In the genomic region with DNA sequence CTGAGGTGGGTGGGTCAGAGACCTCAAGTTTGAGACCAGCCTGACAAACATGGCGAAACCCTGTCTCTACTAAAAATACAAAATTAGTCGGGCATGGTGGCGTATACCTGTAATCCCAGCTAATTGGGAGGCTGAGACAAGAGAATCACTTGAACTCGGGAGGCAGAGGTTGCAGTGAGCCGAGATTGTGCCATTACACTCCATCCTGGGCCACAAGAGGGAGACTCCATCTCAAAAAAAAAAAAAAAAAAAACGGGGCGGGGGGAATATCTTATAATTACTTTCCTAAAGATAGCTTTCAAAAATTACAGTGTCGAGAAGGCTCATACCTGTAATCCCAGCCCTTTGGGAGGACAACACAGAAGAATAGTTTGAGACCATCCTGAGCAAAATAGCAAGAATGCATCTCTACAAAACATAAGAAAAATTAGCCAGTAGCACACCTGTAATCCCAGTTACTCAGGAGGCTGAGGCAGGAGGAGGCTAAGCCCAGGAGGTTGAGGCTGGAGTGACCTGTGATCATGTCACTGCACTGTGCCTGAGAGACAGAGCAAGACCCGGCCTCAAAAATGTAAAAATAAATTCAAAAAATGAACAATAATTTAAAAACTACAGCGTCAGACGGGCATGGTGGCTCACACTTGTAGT, we compare ENCODE assay signal across 15 cellular contexts. TPM values are rescaled to one million over a fixed set of nuclear protein-coding genes. Genes with fewer than 3 reads are reported as not detected.
A peak's percentile ranks its signal among the peaks of the same experiment; 100 is the strongest.
DNase-seq lines count a peak whose midpoint lies in the region; ATAC-seq and TF ChIP-seq lines count a peak whose summit lies in the region.
"Had no signal": no experiment of that assay in that cellular context is flagged by ENCODE, and none has a peak within 500 bp of the region (broad histone marks: within the 10 kb centered on the region; RNA-seq: fewer than 3 reads in every experiment).

No MANE protein-coding gene starts in this region.

- H3K4me3 Mint-ChIP-seq in activated CD8-positive, alpha-beta T cell treated with anti-CD3 and anti-CD28 coated beads for 36 hours, result no peak overlapping the region
- no peak overlapping the region for H3K4me3 Mint-ChIP-seq in activated CD8-positive, alpha-beta T cell treated with anti-CD3 and anti-CD28 coated beads, Interleukin-2, amount 10 ng/mL, durations not matched to agents 7 days and 5 days
- no peak overlapping the region for H3K4me3 Mint-ChIP-seq in WTC11
- H3K4me3 Mint-ChIP-seq: activated CD4-positive, alpha-beta T cell treated with anti-CD3 and anti-CD28 coated beads, Interleukin-2, amount 10 ng/mL, durations not matched to agents 7 days and 5 days; naive thymus-derived CD4-positive, alpha-beta T cell had no signal

- no peaks in the 10 kb centered on the region for H3K27me3 Mint-ChIP-seq in activated CD8-positive, alpha-beta T cell treated with anti-CD3 and anti-CD28 coated beads for 36 hours
- H3K27me3 Mint-ChIP-seq in activated CD8-positive, alpha-beta T cell treated with anti-CD3 and anti-CD28 coated beads, Interleukin-2, amount 10 ng/mL, durations not matched to agents 7 days and 5 days (ENCODE audit: low read depth), result no peaks in the 10 kb centered on the region
- no peaks in the 10 kb centered on the region for H3K27me3 Mint-ChIP-seq in WTC11 (ENCODE audit: low read depth)
- H3K27me3 Mint-ChIP-seq: activated CD4-positive, alpha-beta T cell treated with anti-CD3 and anti-CD28 coated beads, Interleukin-2, amount 10 ng/mL, durations not matched to agents 7 days and 5 days; naive thymus-derived CD4-positive, alpha-beta T cell had no signal

- H3K9me3 ChIP-seq in stomach, result no peaks in the 10 kb centered on the region
- H3K9me3 ChIP-seq: thyroid gland had no signal

- H3K36me3 ChIP-seq in stomach, result no peaks in the 10 kb centered on the region
- H3K36me3 ChIP-seq: thyroid gland had no signal

- H3K4me3 ChIP-seq in retinal pigment epithelial cell (ENCODE audit: low read length), result no peak overlapping the region
- no peak overlapping the region for H3K4me3 ChIP-seq in stomach
- H3K4me3 ChIP-seq: thyroid gland had no signal

- POLR2A ChIA-PET in activated CD8-positive, alpha-beta T cell treated with anti-CD3 and anti-CD28 coated beads for 36 hours (lab: Charles Lee), result no interaction called here
- POLR2A ChIA-PET in activated CD8-positive, alpha-beta T cell treated with anti-CD3 and anti-CD28 coated beads, Interleukin-2, amount 10 ng/mL, durations not matched to agents 7 days and 5 days (lab: Charles Lee), result no interaction called here
- POLR2A ChIA-PET in WTC11 (lab: Charles Lee), result interaction anchor here (1.2 kb wide), 1 partner anchor 40 kb away, joined by 3 read pairs; no protein-coding TSS in a partner anchor

- TF ChIP-seq EP300 in stomach (IDR thresholded peaks at IDR 0.05), result no peak

- 79 to 95% (median 87%) methylated on average over 11 of the region's 11 CpGs for WGBS in stomach, 5 donors

- no peak for DNase-seq in activated CD8-positive, alpha-beta T cell treated with anti-CD3 and anti-CD28 coated beads for 36 hours
- no peak for DNase-seq in activated CD8-positive, alpha-beta T cell treated with anti-CD3 and anti-CD28 coated beads, Interleukin-2, amount 10 ng/mL, durations not matched to agents 7 days and 5 days
- DNase-seq in NAMALWA (ENCODE audit: low spot score), result peak; percentile 28
- peak; percentile 17 for DNase-seq in dermis blood vessel endothelial cell
- no peak for DNase-seq in retinal pigment epithelial cell (ENCODE audit: low read depth)
- DNase-seq in stomach, result no peak
- no peak for DNase-seq in NCI-H1417 treated with DMSO at 0.1 percent for 48 hours (lab: John Stamatoyannopoulos, UW)
- DNase-seq in WTC11 (ENCODE audit: low spot score), result no peak
- DNase-seq: activated CD4-positive, alpha-beta T cell treated with anti-CD3 and anti-CD28 coated beads, Interleukin-2, amount 10 ng/mL, durations not matched to agents 7 days and 5 days; activated gamma-delta T cell treated with Interleukin-2 at 50 U/mL for 16 hours; kidney glomerular epithelial cell; NCI-H774; thyroid gland had no signal

- no peak for ATAC-seq in activated CD8-positive, alpha-beta T cell treated with anti-CD3 and anti-CD28 coated beads for 36 hours
- ATAC-seq in activated CD8-positive, alpha-beta T cell treated with anti-CD3 and anti-CD28 coated beads, Interleukin-2, amount 10 ng/mL, durations not matched to agents 7 days and 5 days, result no peak
- ATAC-seq in WTC11, result no peak
- ATAC-seq: naive thymus-derived CD4-positive, alpha-beta T cell had no signal

- CTCF ChIA-PET in activated CD8-positive, alpha-beta T cell treated with anti-CD3 and anti-CD28 coated beads for 36 hours (lab: Charles Lee), result no interaction called here
- CTCF ChIA-PET in activated CD8-positive, alpha-beta T cell treated with anti-CD3 and anti-CD28 coated beads, Interleukin-2, amount 10 ng/mL, durations not matched to agents 7 days and 5 days (lab: Charles Lee), result interaction anchor here (0.6 to 0.7 kb wide), 3 partner anchors 15 to 141 kb away, joined by 3 read pairs; no protein-coding TSS in a partner anchor
- CTCF ChIA-PET in WTC11 (lab: Charles Lee), result interaction anchor here (0.6 to 2.0 kb wide), 17 partner anchors 14 to 1738 kb away, joined by 3 to 9 read pairs (median 3); a partner anchor contains a TSS

- no peak overlapping the region for H3K27ac Mint-ChIP-seq in activated CD8-positive, alpha-beta T cell treated with anti-CD3 and anti-CD28 coated beads for 36 hours
- no peak overlapping the region for H3K27ac Mint-ChIP-seq in activated CD8-positive, alpha-beta T cell treated with anti-CD3 and anti-CD28 coated beads, Interleukin-2, amount 10 ng/mL, durations not matched to agents 7 days and 5 days
- no peak overlapping the region for H3K27ac Mint-ChIP-seq in WTC11
- H3K27ac Mint-ChIP-seq: activated CD4-positive, alpha-beta T cell treated with anti-CD3 and anti-CD28 coated beads, Interleukin-2, amount 10 ng/mL, durations not matched to agents 7 days and 5 days had no signal

- intact Hi-C loops in activated CD8-positive, alpha-beta T cell treated with anti-CD3 and anti-CD28 coated beads for 36 hours (cut with micrococcal nuclease), result no loop called here
- intact Hi-C loops in stomach (cut with DNase I; ENCODE audit: low total_unique reads), result no loop called here

- H3K27me3 ChIP-seq in stomach, result no peaks in the 10 kb centered on the region
- H3K27me3 ChIP-seq: thyroid gland had no signal

- peaks cover 13% of the 10 kb centered on the region for H3K4me1 Mint-ChIP-seq in activated CD8-positive, alpha-beta T cell treated with anti-CD3 and anti-CD28 coated beads for 36 hours (ENCODE audit: low read depth)
- H3K4me1 Mint-ChIP-seq in activated CD8-positive, alpha-beta T cell treated with anti-CD3 and anti-CD28 coated beads, Interleukin-2, amount 10 ng/mL, durations not matched to agents 7 days and 5 days (ENCODE audit: low read depth), result peaks cover 7% of the 10 kb centered on the region
- H3K4me1 Mint-ChIP-seq in WTC11, result peaks cover 11% of the 10 kb centered on the region

- TF ChIP-seq CTCF in activated CD8-positive, alpha-beta T cell treated with anti-CD3 and anti-CD28 coated beads for 36 hours (IDR thresholded peaks at IDR 0.05), result peak; percentile 29
- TF ChIP-seq CTCF in retinal pigment epithelial cell (conservative IDR thresholded peaks at IDR 0.05; ENCODE audit: low read depth, low read length) (peak; percentile 34), stomach (IDR thresholded peaks at IDR 0.05) (peak in 1 of 7 experiments; percentile 5), WTC11 (IDR thresholded peaks at IDR 0.05) (no peak)

- no peak for TF ChIP-seq POLR2A in stomach (IDR thresholded peaks at IDR 0.05)

- no peaks in the 10 kb centered on the region for H3K36me3 Mint-ChIP-seq in activated CD8-positive, alpha-beta T cell treated with anti-CD3 and anti-CD28 coated beads for 36 hours (ENCODE audit: low read depth)
- peaks cover 2% of the 10 kb centered on the region for H3K36me3 Mint-ChIP-seq in activated CD8-positive, alpha-beta T cell treated with anti-CD3 and anti-CD28 coated beads, Interleukin-2, amount 10 ng/mL, durations not matched to agents 7 days and 5 days (ENCODE audit: low read depth)
- no peaks in the 10 kb centered on the region for H3K36me3 Mint-ChIP-seq in WTC11

- no peak overlapping the region for H3K27ac ChIP-seq in stomach
- H3K27ac ChIP-seq: HL-60 had no signal

- peaks cover 9 to 56% (median 24%) of the 10 kb centered on the region in 4 donors for H3K4me1 ChIP-seq in stomach

- no peaks in the 10 kb centered on the region for H3K9me3 Mint-ChIP-seq in activated CD8-positive, alpha-beta T cell treated with anti-CD3 and anti-CD28 coated beads for 36 hours
- H3K9me3 Mint-ChIP-seq in activated CD8-positive, alpha-beta T cell treated with anti-CD3 and anti-CD28 coated beads, Interleukin-2, amount 10 ng/mL, durations not matched to agents 7 days and 5 days (ENCODE audit: insufficient read depth), result no peaks in the 10 kb centered on the region
- H3K9me3 Mint-ChIP-seq in WTC11, result no peaks in the 10 kb centered on the region

TF ChIP-seq in WTC11, 78 proteins besides CTCF, POLR2A, EP300 and RAD21 (continues in another document):
- TF ChIP-seq ATF1 (CRISPR knock-in tag; IDR thresholded peaks at IDR 0.05), result no peak
- TF ChIP-seq PRRX2 (CRISPR knock-in tag; IDR thresholded peaks at IDR 0.05), result no peak
- no peak for TF ChIP-seq TP53 (CRISPR knock-in tag; IDR thresholded peaks at IDR 0.05)
- TF ChIP-seq, protein P1, sequence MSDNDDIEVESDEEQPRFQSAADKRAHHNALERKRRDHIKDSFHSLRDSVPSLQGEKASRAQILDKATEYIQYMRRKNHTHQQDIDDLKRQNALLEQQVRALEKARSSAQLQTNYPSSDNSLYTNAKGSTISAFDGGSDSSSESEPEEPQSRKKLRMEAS (CRISPR knock-in tag; IDR thresholded peaks at IDR 0.05), result no peak
- no peak for TF ChIP-seq CREB1 (CRISPR knock-in tag; IDR thresholded peaks at IDR 0.05)
- no peak for TF ChIP-seq CBFB (CRISPR knock-in tag; IDR thresholded peaks at IDR 0.05; ENCODE audit: low read depth)
- TF ChIP-seq SP1 (CRISPR knock-in tag; conservative IDR thresholded peaks at IDR 0.05), result no peak
- TF ChIP-seq OVOL2 (CRISPR knock-in tag; IDR thresholded peaks at IDR 0.05; ENCODE audit: borderline replicate concordance), result no peak
- TF ChIP-seq ZNF416 (CRISPR knock-in tag; IDR thresholded peaks at IDR 0.05), result no peak

RNA-seq across cellular contexts. Expression of a gene that starts 25.8 kb away (rescaled TPM):
- total RNA-seq in activated CD8-positive, alpha-beta T cell treated with anti-CD3 and anti-CD28 coated beads for 36 hours, result 10 to 100 TPM; 10.2 to 10.9 TPM
- 10 to 100 TPM; 14.4 to 14.8 TPM for total RNA-seq in activated CD8-positive, alpha-beta T cell treated with anti-CD3 and anti-CD28 coated beads, Interleukin-2, amount 10 ng/mL, durations not matched to agents 7 days and 5 days
- total RNA-seq in dermis blood vessel endothelial cell, result 4.2 and 5.3 TPM in 2 replicates
- total RNA-seq in stomach, result 10 to 100 TPM; 11.1 to 29.9 (median 14.8) TPM
- polyA plus RNA-seq in stomach, result 1 to 10 TPM; 2.9 to 5.8 (median 4.0) TPM
- 22.1 to 23.8 TPM (median 23.5 TPM) in 3 replicates for total RNA-seq in WTC11 (2021)

Comparison
In these comparisons a context has a peak if more than half of its experiments do, and no peak if none do; other contexts are left out.
1. DNase-seq: peak in NAMALWA (single experiment) and dermis blood vessel endothelial cell (single experiment); none in activated CD8-positive, alpha-beta T cell treated with anti-CD3 and anti-CD28 coated beads for 36 hours (single experiment), activated CD8-positive, alpha-beta T cell treated with anti-CD3 and anti-CD28 coated beads, Interleukin-2, amount 10 ng/mL, durations not matched to agents 7 days and 5 days (single experiment), retinal pigment epithelial cell (single experiment), stomach (single experiment), NCI-H1417 treated with DMSO at 0.1 percent for 48 hours (single experiment) and WTC11 (single experiment).